16 cellular contexts compared by ENCODE assay signal in genomic region chr16:79653337-79654000, GRCh38. TPM values are rescaled to one million over a fixed set of nuclear protein-coding genes. Genes with fewer than 3 reads are reported as not detected.
DNase-seq lines count a peak whose midpoint lies in the region; FAIRE-seq and TF ChIP-seq lines count a peak whose summit lies in the region.
"Had no signal": no experiment of that assay in that cellular context is flagged by ENCODE, and none has a peak within 500 bp of the region (broad histone marks: within the 10 kb centered on the region; RNA-seq: fewer than 3 reads in every experiment).

No MANE protein-coding gene starts in this region.

- peaks cover 38% of the 10 kb centered on the region for H3K4me1 Mint-ChIP-seq in astrocyte (ENCODE audit: low read depth, unreplicated experiment)

- no peaks in the 10 kb centered on the region for H3K9me3 ChIP-seq in astrocyte (ENCODE audit: insufficient read depth, low read depth, low read length)
- H3K9me3 ChIP-seq in left ventricle myocardium inferior (replicated peaks): no peaks in the 10 kb centered on the region
- H3K9me3 ChIP-seq in smooth muscle cell (replicated peaks; ENCODE audit: low read depth): no peaks in the 10 kb centered on the region
- H3K9me3 ChIP-seq: A549, lower lobe of right lung had no signal

- no peaks in the 10 kb centered on the region for H3K79me2 ChIP-seq in astrocyte (ENCODE audit: insufficient read depth, low read length)
- no peaks in the 10 kb centered on the region for H3K79me2 ChIP-seq in smooth muscle cell (ENCODE audit: low read depth)

- WGBS in smooth muscle cell (ENCODE audit: low lambda C conversion rate): 31% methylated on average over 7 of the region's 7 CpGs

- DNase-seq in NCI-H510A treated with DMSO at 0.1 percent for 48 hours (lab: John Stamatoyannopoulos, UW) (peak; percentile 10), NCI-H510A (lab: John Stamatoyannopoulos, UW) (no peak), astrocyte (ENCODE audit: low read depth) (peak; percentile 18), left ventricle myocardium inferior (peak; percentile 67), smooth muscle cell (lab: John Stamatoyannopoulos, UW; ENCODE audit: unreplicated experiment) (peak; percentile 21), iPS-NIHi11 (ENCODE audit: low spot score) (no peak), COR-L47 (lab: John Stamatoyannopoulos, UW) (no peak), H7 (no peak)
- DNase-seq: activated CD4-positive, alpha-beta T cell treated with anti-CD3 and anti-CD28 coated beads for 48 hours; activated T-cell treated with anti-CD3 and anti-CD28 coated beads, Interleukin-2, amount 50 U/mL, for 4 hours; effector CD8-positive, alpha-beta T cell; lower lobe of right lung; stimulated activated CD8-positive, alpha-beta memory T cell treated with anti-CD3 and anti-CD28 coated beads, Interleukin-4, amount 100 ng/mL, for 48 hours; T-helper 2 cell had no signal

- H3K27ac ChIP-seq in astrocyte (ENCODE audit: low read depth, low read length) (no peak overlapping the region), left ventricle myocardium inferior (replicated peaks) (no peak overlapping the region), smooth muscle cell (ENCODE audit: low read depth) (no peak overlapping the region)
- H3K27ac ChIP-seq: A549, lower lobe of right lung had no signal

- no peaks in the 10 kb centered on the region for H3K9me3 Mint-ChIP-seq in astrocyte (ENCODE audit: unreplicated experiment)
- H3K9me3 Mint-ChIP-seq: activated T-cell treated with anti-CD3 and anti-CD28 coated beads, Interleukin-2, amount 50 U/mL, for 4 hours; type B pancreatic cell had no signal

- H3K27me3 Mint-ChIP-seq in astrocyte (ENCODE audit: low read depth, unreplicated experiment): no peaks in the 10 kb centered on the region

- FAIRE-seq in astrocyte (lab: Jason Lieb, UNC): no peak
- FAIRE-seq: A549 had no signal

- H2AFZ ChIP-seq in astrocyte (ENCODE audit: low read depth, low read length) (no peak overlapping the region), smooth muscle cell (ENCODE audit: low read depth) (no peak overlapping the region)

- no peak overlapping the region for H3K4me2 ChIP-seq in astrocyte (ENCODE audit: low read length)
- peak overlapping the region; percentile 30 for H3K4me2 ChIP-seq in smooth muscle cell
- H3K4me2 ChIP-seq: A549 had no signal

- H3K36me3 ChIP-seq in astrocyte (ENCODE audit: insufficient read depth, low read length) (no peaks in the 10 kb centered on the region), left ventricle myocardium inferior (no peaks in the 10 kb centered on the region), smooth muscle cell (ENCODE audit: low read depth) (no peaks in the 10 kb centered on the region), H7 (replicated peaks; ENCODE audit: control insufficient read depth, insufficient read depth, low read length) (no peaks in the 10 kb centered on the region)
- H3K36me3 ChIP-seq: lower lobe of right lung had no signal

- TF ChIP-seq CTCF in astrocyte (IDR thresholded peaks at IDR 0.05; ENCODE audit: insufficient read depth, low read depth, low read length) (no peak), left ventricle myocardium inferior (IDR thresholded peaks at IDR 0.05; ENCODE audit: borderline replicate concordance) (no peak), smooth muscle cell (IDR thresholded peaks at IDR 0.05; ENCODE audit: borderline replicate concordance, insufficient read depth, poor library complexity, severe bottlenecking) (no peak)

- intact Hi-C loops in left ventricle myocardium inferior (cut with micrococcal nuclease): no loop called here

- H3K27ac Mint-ChIP-seq in astrocyte (ENCODE audit: unreplicated experiment): no peak overlapping the region
- H3K27ac Mint-ChIP-seq: type B pancreatic cell had no signal

- H3K36me3 Mint-ChIP-seq in astrocyte (ENCODE audit: low read depth, unreplicated experiment): no peaks in the 10 kb centered on the region
- H3K36me3 Mint-ChIP-seq: type B pancreatic cell had no signal

- peaks cover 8% of the 10 kb centered on the region for H3F3A ChIP-seq in smooth muscle cell (ENCODE audit: low read depth)

- H4K20me1 ChIP-seq in astrocyte (ENCODE audit: insufficient read depth, low read length) (no peaks in the 10 kb centered on the region), smooth muscle cell (ENCODE audit: low read depth) (no peaks in the 10 kb centered on the region)

- H3K9ac ChIP-seq in astrocyte (ENCODE audit: low read length) (no peak overlapping the region), smooth muscle cell (ENCODE audit: low read depth) (no peak overlapping the region)

- no peak overlapping the region for H3K4me3 Mint-ChIP-seq in astrocyte (ENCODE audit: unreplicated experiment)
- H3K4me3 Mint-ChIP-seq: activated T-cell treated with anti-CD3 and anti-CD28 coated beads, Interleukin-2, amount 50 U/mL, for 4 hours; type B pancreatic cell had no signal

- H3K27me3 ChIP-seq in astrocyte (ENCODE audit: insufficient read depth, low read length) (no peaks in the 10 kb centered on the region), left ventricle myocardium inferior (ENCODE audit: low read depth) (no peaks in the 10 kb centered on the region), smooth muscle cell (ENCODE audit: low read depth) (no peaks in the 10 kb centered on the region), H7 (ENCODE audit: control insufficient read depth, insufficient read depth, low read length) (no peaks in the 10 kb centered on the region)

- peaks cover 17% of the 10 kb centered on the region for H3K4me1 ChIP-seq in astrocyte (ENCODE audit: insufficient read depth, low read length)
- H3K4me1 ChIP-seq in left ventricle myocardium inferior: peaks cover 6% of the 10 kb centered on the region
- H3K4me1 ChIP-seq in smooth muscle cell (ENCODE audit: low read depth): peaks cover 19% of the 10 kb centered on the region

- H3K4me3 ChIP-seq in astrocyte (ENCODE audit: insufficient read depth, low read depth, low read length) (no peak overlapping the region), left ventricle myocardium inferior (no peak overlapping the region), smooth muscle cell (no peak overlapping the region), H7 (ENCODE audit: insufficient read depth, low read depth, low read length) (no peak overlapping the region)
- H3K4me3 ChIP-seq: A549, lower lobe of right lung had no signal

RNA-seq across cellular contexts. Expression of gene MAF, which starts 52.9 kb away (rescaled TPM):
- total RNA-seq in astrocyte (19.3 and 21.8 TPM in 2 replicates), left ventricle myocardium inferior (11.5 TPM), smooth muscle cell (40.6 and 54.9 TPM in 2 replicates)
- 19.1 and 22.2 TPM in 2 replicates for polyA plus RNA-seq in smooth muscle cell
- 1.9 and 5.4 TPM in 2 replicates for total RNA-seq in H7 (2014; rRNA removed; shearing (Covaris generic))

Comparison
In these comparisons a context has a peak if more than half of its experiments do, and no peak if none do; other contexts are left out.
1. DNase-seq: peak in NCI-H510A treated with DMSO at 0.1 percent for 48 hours (single experiment), astrocyte (single experiment), left ventricle myocardium inferior (single experiment) and smooth muscle cell (single experiment); none in NCI-H510A (single experiment), iPS-NIHi11 (single experiment), COR-L47 (single experiment) and H7 (single experiment).